Comparison of ENCODE assay signal across 24 cellular contexts in genomic region chr10:9437131-9437530, GRCh38.
DNase-seq lines count a peak whose midpoint lies in the region; FAIRE-seq and TF ChIP-seq lines count a peak whose summit lies in the region.
"Had no signal": no experiment of that assay in that cellular context is flagged by ENCODE, and none has a peak within 500 bp of the region (broad histone marks: within the 10 kb centered on the region; RNA-seq: fewer than 3 reads in every experiment).

No MANE protein-coding gene starts in this region.

- CTCF ChIA-PET in H1 (lab: Charles Lee; ENCODE audit: partially characterized antibody), result no interaction called here

- no peak for FAIRE-seq in H1 (lab: Jason Lieb, UNC)
- FAIRE-seq: GM18507, HTR-8/SVneo had no signal

- H2BK12ac ChIP-seq in H1 (ENCODE audit: low read depth, low read length), result no peak overlapping the region

- TF ChIP-seq EP300 in H1 (IDR thresholded peaks at IDR 0.05; ENCODE audit: borderline replicate concordance in 1 of 2, low read depth in 2 of 2, low read length in 2 of 2), result no peak

- no peak overlapping the region for H3K18ac ChIP-seq in H1 (ENCODE audit: extremely low read depth, low read length)
- no peak overlapping the region for H3K18ac ChIP-seq in mesendoderm (ENCODE audit: low read length)

- H2BK5ac ChIP-seq in H1 (ENCODE audit: low read depth, low read length) (no peak overlapping the region), mesendoderm (ENCODE audit: low read length) (no peak overlapping the region)

- H4K8ac ChIP-seq in H1 (ENCODE audit: extremely low read depth, insufficient read depth, low read length), result no peak overlapping the region
- H4K8ac ChIP-seq in mesendoderm (ENCODE audit: low read depth, low read length), result no peak overlapping the region

- H2AK5ac ChIP-seq in H1 (ENCODE audit: low read depth, low read length) (no peak overlapping the region), mesendoderm (ENCODE audit: low read length) (no peak overlapping the region)

- H3K23me2 ChIP-seq in H1 (ENCODE audit: low read depth, low read length), result no peaks in the 10 kb centered on the region

- H3K4ac ChIP-seq in H1 (replicated peaks; ENCODE audit: insufficient read length, low read depth, low read length) (no peak overlapping the region), mesendoderm (ENCODE audit: low read depth, low read length) (no peak overlapping the region)

- no peak overlapping the region for H3K4me3 ChIP-seq in GM23248
- H3K4me3 ChIP-seq in H1 (ENCODE audit: extremely low read depth in 1 of 4, insufficient read depth in 2 of 4, low read depth in 3 of 4, low read length in 4 of 4), result no peak overlapping the region
- no peak overlapping the region for H3K4me3 ChIP-seq in mesendoderm (ENCODE audit: low read length)
- H3K4me3 ChIP-seq: ovary had no signal

- in situ Hi-C loops in GM23248 (cut with MboI), result no loop called here

- H4K5ac ChIP-seq in H1 (ENCODE audit: insufficient read length, low read depth, low read length), result no peak overlapping the region
- H4K5ac ChIP-seq in mesendoderm (ENCODE audit: low read length), result no peak overlapping the region

- H3K4me2 ChIP-seq in GM23248 (ENCODE audit: unreplicated experiment), result no peak overlapping the region
- no peak overlapping the region for H3K4me2 ChIP-seq in H1 (ENCODE audit: insufficient read depth in 1 of 2, low read depth in 2 of 2, low read length in 2 of 2)
- no peak overlapping the region for H3K4me2 ChIP-seq in mesendoderm (ENCODE audit: low read length)
- H3K4me2 ChIP-seq: KMS-11 had no signal

- no peaks in the 10 kb centered on the region for H3K79me2 ChIP-seq in GM23248 (ENCODE audit: insufficient read depth)
- no peaks in the 10 kb centered on the region for H3K79me2 ChIP-seq in H1 (ENCODE audit: control insufficient read depth in 1 of 2, insufficient read depth in 2 of 2, low read length in 2 of 2)
- H3K79me2 ChIP-seq in mesendoderm (ENCODE audit: control insufficient read depth, insufficient read depth, low read length), result no peaks in the 10 kb centered on the region

- H3K56ac ChIP-seq in H1 (replicated peaks; ENCODE audit: insufficient read length, low read depth, low read length) (no peak overlapping the region), mesendoderm (ENCODE audit: low read length) (no peak overlapping the region)

- no peak for TF ChIP-seq POLR2A in H1 (IDR thresholded peaks at IDR 0.05; ENCODE audit: control extremely low read depth in 1 of 2, low read depth in 2 of 2, low read length in 2 of 2)

- H3K9me2 ChIP-seq in GM23248 (ENCODE audit: insufficient read depth), result no peaks in the 10 kb centered on the region

- H3K36me3 ChIP-seq in GM23248 (ENCODE audit: low read depth) (no peaks in the 10 kb centered on the region), H1 (ENCODE audit: control insufficient read depth in 2 of 4, insufficient read depth in 4 of 4, low read length in 3 of 4) (no peaks in the 10 kb centered on the region), mesendoderm (ENCODE audit: control insufficient read depth, insufficient read depth, low read length) (no peaks in the 10 kb centered on the region)
- H3K36me3 ChIP-seq: ovary had no signal

- POLR2A ChIA-PET in H1 (lab: Charles Lee; ENCODE audit: partially characterized antibody), result no interaction called here

- DNase-seq in GM23248 (peak; percentile 21), RPMI7951 (ENCODE audit: low read depth) (peak; percentile 1), H1 (ENCODE audit: low read depth in 1 of 2, low spot score in 2 of 2) (no peak), mesendoderm (peak; percentile 9), amygdala (lab: John Stamatoyannopoulos, UW) (no peak), MV-4-11 (lab: John Stamatoyannopoulos, UW) (no peak), CD1c-positive myeloid dendritic cell (ENCODE audit: extremely low spot score) (no peak), HuH-7 (ENCODE audit: low spot score) (no peak)
- DNase-seq: ACHN; activated CD4-positive, alpha-beta T cell treated with anti-CD3 and anti-CD28 coated beads, Interleukin-2, amount 50 U/mL, for 1 hour; activated naive CD4-positive, alpha-beta T cell treated with anti-CD3 and anti-CD28 coated beads, Interleukin-2, amount 50 U/mL, for 16 hours; HCEC 1CT; left cardiac atrium; NCI-H1436 treated with DMSO at 0.1 percent for 48 hours; NCI-H2107; NCI-H82; nephron progenitor cell; ovary; stimulated activated CD4-positive, alpha-beta T cell treated with anti-CD3 and anti-CD28 coated beads, Interleukin-2, amount 100 ng/mL, for 48 hours; T-helper 2 cell; trophoblast cell had no signal

- no peak overlapping the region for H2BK20ac ChIP-seq in H1 (ENCODE audit: low read length)

- H3K79me1 ChIP-seq in H1 (ENCODE audit: low read depth, low read length) (no peaks in the 10 kb centered on the region), mesendoderm (ENCODE audit: low read length) (no peaks in the 10 kb centered on the region)

- H3K14ac ChIP-seq in H1 (ENCODE audit: insufficient read length), result no peak overlapping the region

- H4K20me1 ChIP-seq in GM23248 (ENCODE audit: insufficient read depth), result no peaks in the 10 kb centered on the region
- no peaks in the 10 kb centered on the region for H4K20me1 ChIP-seq in H1 (replicated peaks in 1 of 2; ENCODE audit: control insufficient read depth in 1 of 2, insufficient read depth in 2 of 2, low read length in 2 of 2)

- H3K9ac ChIP-seq in GM23248, result no peak overlapping the region
- no peak overlapping the region for H3K9ac ChIP-seq in H1 (replicated peaks in 1 of 4; ENCODE audit: extremely low read depth in 1 of 4, low read depth in 3 of 4, low read length in 3 of 4)
- H3K9ac ChIP-seq in mesendoderm (ENCODE audit: low read length), result no peak overlapping the region
- H3K9ac ChIP-seq: KMS-11 had no signal

- H3K23ac ChIP-seq in H1 (ENCODE audit: insufficient read length) (no peak overlapping the region), mesendoderm (ENCODE audit: low read length) (no peak overlapping the region)

- H3K27ac ChIP-seq in GM23248 (no peak overlapping the region), H1 (ENCODE audit: low read depth, low read length) (no peak overlapping the region), mesendoderm (ENCODE audit: low read depth, low read length) (no peak overlapping the region)
- H3K27ac ChIP-seq: KMS-11, ovary had no signal

- no peaks in the 10 kb centered on the region for H3K4me1 ChIP-seq in GM23248 (ENCODE audit: insufficient read depth)
- no peaks in the 10 kb centered on the region for H3K4me1 ChIP-seq in H1 (replicated peaks in 1 of 4; ENCODE audit: control insufficient read depth in 3 of 4, insufficient read depth in 4 of 4, low read length in 3 of 4)
- no peaks in the 10 kb centered on the region for H3K4me1 ChIP-seq in mesendoderm (ENCODE audit: control insufficient read depth, low read depth, low read length)

- no peak overlapping the region for H4K91ac ChIP-seq in H1 (replicated peaks; ENCODE audit: insufficient read length, low read length)

- no peak for TF ChIP-seq RAD21 in H1 (IDR thresholded peaks at IDR 0.05 in 1 of 2, conservative IDR thresholded peaks at IDR 0.05 in 1 of 2; ENCODE audit: low read depth in 2 of 2, low read length in 2 of 2)

- no peak overlapping the region for H2AFZ ChIP-seq in GM23248
- peak overlapping the region; percentile 42 for H2AFZ ChIP-seq in H1 (ENCODE audit: low read length)

- H2BK120ac ChIP-seq in H1 (replicated peaks; ENCODE audit: low read depth, low read length), result no peak overlapping the region
- H2BK120ac ChIP-seq in mesendoderm (ENCODE audit: low read depth, low read length), result no peak overlapping the region

- H3F3A ChIP-seq in GM23248 (ENCODE audit: insufficient read depth), result no peaks in the 10 kb centered on the region

- TF ChIP-seq CTCF in H1 (IDR thresholded peaks at IDR 0.05; ENCODE audit: control extremely low read depth in 1 of 3, insufficient read depth in 1 of 3, low read depth in 1 of 3, low read length in 3 of 3), result no peak

- H3K27me3 ChIP-seq in GM23248 (replicated peaks; ENCODE audit: insufficient read depth) (no peaks in the 10 kb centered on the region), H1 (replicated peaks in 1 of 4; ENCODE audit: control insufficient read depth in 3 of 4, extremely low read depth in 1 of 4, insufficient read depth in 3 of 4, low read length in 3 of 4) (no peaks in the 10 kb centered on the region), mesendoderm (ENCODE audit: insufficient read depth, low read length, poor library complexity) (no peaks in the 10 kb centered on the region)
- H3K27me3 ChIP-seq: ovary had no signal

- no peak overlapping the region for H2BK15ac ChIP-seq in H1 (ENCODE audit: low read length)
- H2BK15ac ChIP-seq in mesendoderm (replicated peaks; ENCODE audit: low read depth), result no peak overlapping the region

- no peaks in the 10 kb centered on the region for H3K9me3 ChIP-seq in GM23248 (ENCODE audit: low read depth)
- H3K9me3 ChIP-seq in H1 (ENCODE audit: insufficient read depth in 2 of 2, low read depth in 1 of 2, low read length in 1 of 2), result no peaks in the 10 kb centered on the region
- H3K9me3 ChIP-seq: ovary had no signal

- 3 to 6% methylated on average over 2 of the region's 2 CpGs for WGBS in GM23248 (ENCODE audit: low coverage in 1 of 2, low lambda C conversion rate in 2 of 2, missing lambda C conversion rate in 2 of 2), 2 experiments
- 85% methylated on average over 2 of the region's 2 CpGs; no CpG with 5 or more reads in 1 of the 2 experiments for WGBS in H1 (ENCODE audit: extremely low coverage in 1 of 2, insufficient coverage in 1 of 2, insufficient read length in 1 of 2, insufficient replicate concordance in 2 of 2, low coverage in 1 of 2, low lambda C conversion rate in 2 of 2, missing lambda C conversion rate in 1 of 2), 2 experiments
- no CpG with 5 or more reads among the region's 2 CpGs for WGBS in mesendoderm (ENCODE audit: extremely low coverage, insufficient coverage, low lambda C conversion rate)

TF ChIP-seq in H1, 55 proteins besides CTCF, POLR2A, EP300 and RAD21 (continues in another document):
- no peak; the same call in 1 of the 2 replicates for TF ChIP-seq BACH1 (IDR thresholded peaks at IDR 0.05; ENCODE audit: low read length)
- TF ChIP-seq FOSL1 (IDR thresholded peaks at IDR 0.05; ENCODE audit: insufficient read depth, low read depth, low read length), result no peak
- TF ChIP-seq GABPA (IDR thresholded peaks at IDR 0.05; ENCODE audit: borderline replicate concordance, insufficient read depth, low read length), result no peak
- no peak for TF ChIP-seq CREB1 (IDR thresholded peaks at IDR 0.05)
- no peak for TF ChIP-seq CBX8 (IDR thresholded peaks at IDR 0.05; ENCODE audit: borderline replicate concordance, low read depth, low read length)
- TF ChIP-seq CHD1 (IDR thresholded peaks at IDR 0.05; ENCODE audit: low read depth, low read length), result no peak
- no peak for TF ChIP-seq BRCA1 (IDR thresholded peaks at IDR 0.05; ENCODE audit: low read depth, low read length)
- TF ChIP-seq SIN3A (conservative IDR thresholded peaks at IDR 0.05 in 1 of 2, IDR thresholded peaks at IDR 0.05 in 1 of 2; ENCODE audit: low read depth in 1 of 2, low read length in 2 of 2), result no peak
- no peak for TF ChIP-seq KDM1A (IDR thresholded peaks at IDR 0.05; ENCODE audit: borderline replicate concordance, low read length)
- no peak for TF ChIP-seq TBP (IDR thresholded peaks at IDR 0.05; ENCODE audit: low read depth, low read length)
- TF ChIP-seq HDAC2 (IDR thresholded peaks at IDR 0.05; ENCODE audit: borderline replicate concordance in 1 of 2, low read depth in 2 of 2, low read length in 2 of 2), result no peak
- no peak for TF ChIP-seq POU5F1 (IDR thresholded peaks at IDR 0.05; ENCODE audit: low read depth, low read length)

Comparison
In these comparisons a context has a peak if more than half of its experiments do, and no peak if none do; other contexts are left out.
1. DNase-seq: peak in GM23248 (single experiment), RPMI7951 (single experiment) and mesendoderm (single experiment); none in H1 (0 of 2), amygdala (0 of 56), MV-4-11 (single experiment), CD1c-positive myeloid dendritic cell (single experiment) and HuH-7 (single experiment).